In the genomic region with DNA sequence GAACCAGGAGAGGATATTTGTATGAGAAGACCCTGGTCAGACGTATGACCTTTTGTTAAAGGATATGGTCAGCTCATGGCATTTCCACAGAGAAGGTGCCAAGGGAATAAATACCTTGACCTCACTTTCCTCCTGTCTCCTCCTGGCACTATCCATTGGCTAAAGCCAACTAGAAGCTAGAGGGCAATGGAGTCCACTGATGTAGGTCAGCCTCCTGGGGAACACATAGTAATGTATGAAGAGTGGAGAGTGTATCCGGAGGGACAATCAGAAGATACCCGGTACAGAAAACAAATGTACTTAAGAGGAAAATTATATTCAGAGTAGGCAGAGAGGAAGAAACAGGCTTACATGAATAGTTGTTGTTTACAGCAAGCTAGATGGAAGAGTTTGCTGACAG, we compare ENCODE assay signal across 1 cellular context.
TF ChIP-seq lines count a peak whose summit lies in the region.

No MANE protein-coding gene starts in this region.

TF ChIP-seq in GM23338, 12 proteins besides CTCF, POLR2A, EP300 and RAD21 (continued from another document):
- TF ChIP-seq, protein P1, sequence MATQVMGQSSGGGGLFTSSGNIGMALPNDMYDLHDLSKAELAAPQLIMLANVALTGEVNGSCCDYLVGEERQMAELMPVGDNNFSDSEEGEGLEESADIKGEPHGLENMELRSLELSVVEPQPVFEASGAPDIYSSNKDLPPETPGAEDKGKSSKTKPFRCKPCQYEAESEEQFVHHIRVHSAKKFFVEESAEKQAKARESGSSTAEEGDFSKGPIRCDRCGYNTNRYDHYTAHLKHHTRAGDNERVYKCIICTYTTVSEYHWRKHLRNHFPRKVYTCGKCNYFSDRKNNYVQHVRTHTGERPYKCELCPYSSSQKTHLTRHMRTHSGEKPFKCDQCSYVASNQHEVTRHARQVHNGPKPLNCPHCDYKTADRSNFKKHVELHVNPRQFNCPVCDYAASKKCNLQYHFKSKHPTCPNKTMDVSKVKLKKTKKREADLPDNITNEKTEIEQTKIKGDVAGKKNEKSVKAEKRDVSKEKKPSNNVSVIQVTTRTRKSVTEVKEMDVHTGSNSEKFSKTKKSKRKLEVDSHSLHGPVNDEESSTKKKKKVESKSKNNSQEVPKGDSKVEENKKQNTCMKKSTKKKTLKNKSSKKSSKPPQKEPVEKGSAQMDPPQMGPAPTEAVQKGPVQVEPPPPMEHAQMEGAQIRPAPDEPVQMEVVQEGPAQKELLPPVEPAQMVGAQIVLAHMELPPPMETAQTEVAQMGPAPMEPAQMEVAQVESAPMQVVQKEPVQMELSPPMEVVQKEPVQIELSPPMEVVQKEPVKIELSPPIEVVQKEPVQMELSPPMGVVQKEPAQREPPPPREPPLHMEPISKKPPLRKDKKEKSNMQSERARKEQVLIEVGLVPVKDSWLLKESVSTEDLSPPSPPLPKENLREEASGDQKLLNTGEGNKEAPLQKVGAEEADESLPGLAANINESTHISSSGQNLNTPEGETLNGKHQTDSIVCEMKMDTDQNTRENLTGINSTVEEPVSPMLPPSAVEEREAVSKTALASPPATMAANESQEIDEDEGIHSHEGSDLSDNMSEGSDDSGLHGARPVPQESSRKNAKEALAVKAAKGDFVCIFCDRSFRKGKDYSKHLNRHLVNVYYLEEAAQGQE (IDR thresholded peaks at IDR 0.05; ENCODE audit: unreplicated experiment) = no peak
- TF ChIP-seq JUNB (IDR thresholded peaks at IDR 0.05; ENCODE audit: unreplicated experiment) = no peak
- TF ChIP-seq NANOG (IDR thresholded peaks at IDR 0.05; ENCODE audit: borderline replicate concordance) = no peak
- TF ChIP-seq ZNF114 (CRISPR knock-in tag; IDR thresholded peaks at IDR 0.05) = no peak
- no peak for TF ChIP-seq EZH2 (IDR thresholded peaks at IDR 0.05; ENCODE audit: low read depth, unreplicated experiment)
- TF ChIP-seq, protein P2, sequence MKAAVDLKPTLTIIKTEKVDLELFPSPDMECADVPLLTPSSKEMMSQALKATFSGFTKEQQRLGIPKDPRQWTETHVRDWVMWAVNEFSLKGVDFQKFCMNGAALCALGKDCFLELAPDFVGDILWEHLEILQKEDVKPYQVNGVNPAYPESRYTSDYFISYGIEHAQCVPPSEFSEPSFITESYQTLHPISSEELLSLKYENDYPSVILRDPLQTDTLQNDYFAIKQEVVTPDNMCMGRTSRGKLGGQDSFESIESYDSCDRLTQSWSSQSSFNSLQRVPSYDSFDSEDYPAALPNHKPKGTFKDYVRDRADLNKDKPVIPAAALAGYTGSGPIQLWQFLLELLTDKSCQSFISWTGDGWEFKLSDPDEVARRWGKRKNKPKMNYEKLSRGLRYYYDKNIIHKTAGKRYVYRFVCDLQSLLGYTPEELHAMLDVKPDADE (IDR thresholded peaks at IDR 0.05) = no peak
